ENCODE assay signal across 15 cellular contexts in genomic region chr13:112638157-112638750, GRCh38. TPM values are rescaled to one million over a fixed set of nuclear protein-coding genes. Genes with fewer than 3 reads are reported as not detected.
DNase-seq lines count a peak whose midpoint lies in the region; ATAC-seq and TF ChIP-seq lines count a peak whose summit lies in the region.
"Had no signal": no experiment of that assay in that cellular context is flagged by ENCODE, and none has a peak within 500 bp of the region (broad histone marks: within the 10 kb centered on the region; RNA-seq: fewer than 3 reads in every experiment).

No MANE protein-coding gene starts in this region.

- no peaks in the 10 kb centered on the region for H4K20me1 ChIP-seq in GM23338 (replicated peaks; ENCODE audit: insufficient read depth)

- peaks cover 5% of the 10 kb centered on the region; the same call in 1 of the 2 replicates for H3K4me1 ChIP-seq in GM23338 (ENCODE audit: insufficient read depth)
- peaks cover 0 to 2% of the 10 kb centered on the region in 2 donors for H3K4me1 ChIP-seq in ascending aorta

- CTCF ChIA-PET in Calu3 (lab: Charles Lee) = interaction anchor here (0.9 kb wide), 1 partner anchor 20 kb away, joined by 3 read pairs; no protein-coding TSS in a partner anchor

- no peaks in the 10 kb centered on the region for H3K9me3 ChIP-seq in ascending aorta
- H3K9me3 ChIP-seq: esophagus squamous epithelium, heart left ventricle, thyroid gland had no signal

- H3K9me3 Mint-ChIP-seq in Calu3 (ENCODE audit: low read depth, unreplicated experiment) (no peaks in the 10 kb centered on the region), GM23338 (no peaks in the 10 kb centered on the region)
- H3K9me3 Mint-ChIP-seq: activated B cell treated with CpG ODN at 0.5 μM for 24 hours; activated naive CD4-positive, alpha-beta T cell treated with anti-CD3 and anti-CD28 coated beads, Interleukin-2, amount 10 ng/mL, durations not matched to agents 7 days and 5 days had no signal

- H3K4me3 ChIP-seq in GM23338 = no peak overlapping the region
- H3K4me3 ChIP-seq in ascending aorta = no peak overlapping the region
- H3K4me3 ChIP-seq: dorsolateral prefrontal cortex, esophagus squamous epithelium, heart left ventricle, thyroid gland had no signal

- H3K4me1 Mint-ChIP-seq in Calu3 (ENCODE audit: low read depth, unreplicated experiment) (no peaks in the 10 kb centered on the region), GM23338 (peaks cover 21% of the 10 kb centered on the region)

- H3K36me3 ChIP-seq in GM23338 (ENCODE audit: insufficient read depth) (no peaks in the 10 kb centered on the region), ascending aorta (no peaks in the 10 kb centered on the region)
- H3K36me3 ChIP-seq: esophagus squamous epithelium, heart left ventricle, thyroid gland had no signal

- H3K27ac Mint-ChIP-seq in Calu3 (ENCODE audit: unreplicated experiment) (no peak overlapping the region), GM23338 (no peak overlapping the region; the same call in 1 of the 2 replicates)
- H3K27ac Mint-ChIP-seq: activated B cell treated with CpG ODN at 0.5 μM for 24 hours; activated naive CD4-positive, alpha-beta T cell treated with anti-CD3 and anti-CD28 coated beads, Interleukin-2, amount 10 ng/mL, durations not matched to agents 7 days and 5 days had no signal

- intact Hi-C loops in Calu3 (cut with micrococcal nuclease; ENCODE audit: unreplicated experiment) = no loop called here
- intact Hi-C loops in left colon (cut with DNase I, micrococcal nuclease) = no loop called here
- intact Hi-C loops in ascending aorta (cut with DNase I) = no loop called here

- no peaks in the 10 kb centered on the region for H3K9me2 ChIP-seq in GM23338 (ENCODE audit: insufficient read depth)

- H3F3A ChIP-seq in GM23338 (replicated peaks; ENCODE audit: low read depth) = no peaks in the 10 kb centered on the region

- no peaks in the 10 kb centered on the region for H3K27me3 Mint-ChIP-seq in Calu3 (ENCODE audit: unreplicated experiment)
- peaks cover 8% of the 10 kb centered on the region for H3K27me3 Mint-ChIP-seq in GM23338 (ENCODE audit: insufficient read depth, low read depth, poor library complexity)

- H3K4me3 Mint-ChIP-seq in Calu3 (ENCODE audit: low read depth, unreplicated experiment) (no peak overlapping the region), GM23338 (no peak overlapping the region; the same call in 2 of the 3 replicates)
- H3K4me3 Mint-ChIP-seq: activated B cell treated with CpG ODN at 0.5 μM for 24 hours; activated naive CD4-positive, alpha-beta T cell treated with anti-CD3 and anti-CD28 coated beads, Interleukin-2, amount 10 ng/mL, durations not matched to agents 7 days and 5 days had no signal

- H3K36me3 Mint-ChIP-seq in Calu3 (ENCODE audit: insufficient read depth, unreplicated experiment) = peaks cover 7% of the 10 kb centered on the region
- no peaks in the 10 kb centered on the region for H3K36me3 Mint-ChIP-seq in GM23338 (ENCODE audit: low read depth)
- H3K36me3 Mint-ChIP-seq: activated naive CD4-positive, alpha-beta T cell treated with anti-CD3 and anti-CD28 coated beads, Interleukin-2, amount 10 ng/mL, durations not matched to agents 7 days and 5 days had no signal

- H3K27ac ChIP-seq in GM23338 (ENCODE audit: low read depth) (no peak overlapping the region), ascending aorta (no peak overlapping the region)
- H3K27ac ChIP-seq: dorsolateral prefrontal cortex, esophagus squamous epithelium, heart left ventricle, thyroid gland had no signal

- no peaks in the 10 kb centered on the region for H3K79me2 ChIP-seq in GM23338 (replicated peaks; ENCODE audit: insufficient read depth)

- DNase-seq in Calu3 (peak; percentile 14), GM23338 (ENCODE audit: low spot score) (no peak), RPMI8226 (peak; percentile 34), left colon (peak in 1 of 2 donors; percentile 24), ascending aorta (ENCODE audit: low spot score in 2 of 2) (no peak), NCI-H345 treated with DMSO at 0.1 percent for 48 hours (lab: John Stamatoyannopoulos, UW; ENCODE audit: unreplicated experiment) (no peak)
- DNase-seq: activated B cell treated with CpG ODN at 0.5 μM for 24 hours; activated CD8-positive, alpha-beta memory T cell treated with anti-CD3 and anti-CD28 coated beads, Interleukin-2, amount 50 U/mL, for 48 hours; activated naive CD4-positive, alpha-beta T cell treated with anti-CD3 and anti-CD28 coated beads, Interleukin-2, amount 10 ng/mL, durations not matched to agents 7 days and 5 days; esophagus squamous epithelium; heart left ventricle; SW 1271; thyroid gland had no signal

- no peak overlapping the region for H2AFZ ChIP-seq in GM23338

- no peak for TF ChIP-seq CTCF in Calu3 (IDR thresholded peaks at IDR 0.05; ENCODE audit: unreplicated experiment)
- no peak for TF ChIP-seq CTCF in GM23338 (conservative IDR thresholded peaks at IDR 0.05; ENCODE audit: low read depth in 2 of 2)
- no peak for TF ChIP-seq CTCF in ascending aorta (IDR thresholded peaks at IDR 0.05)

- ATAC-seq in GM23338 (peak; percentile 23), left colon (peak; percentile 61), GM21447 (IDR thresholded peaks at IDR 0.05; ENCODE audit: unreplicated experiment) (no peak)
- ATAC-seq: heart left ventricle had no signal

- no peaks in the 10 kb centered on the region for H3K27me3 ChIP-seq in GM23338 (ENCODE audit: insufficient read depth)
- no peaks in the 10 kb centered on the region for H3K27me3 ChIP-seq in ascending aorta
- H3K27me3 ChIP-seq: thyroid gland had no signal

- no peak overlapping the region for H3K4me2 ChIP-seq in GM23338

- BruUV-seq in Calu3 (replicated peaks; lab: Mats Ljungman, UMichigan) = no TSS peak

TF ChIP-seq in GM23338, 12 proteins besides CTCF, POLR2A, EP300 and RAD21:
- TF ChIP-seq STAT1 (IDR thresholded peaks at IDR 0.05; ENCODE audit: unreplicated experiment) (no peak), ZNF114 (CRISPR knock-in tag; IDR thresholded peaks at IDR 0.05) (no peak), CREB1 (CRISPR knock-in tag; IDR thresholded peaks at IDR 0.05; ENCODE audit: low read depth) (no peak), EZH2phosphoT487 (IDR thresholded peaks at IDR 0.05; ENCODE audit: unreplicated experiment) (no peak), ETS1 (IDR thresholded peaks at IDR 0.05) (no peak), EZH2 (IDR thresholded peaks at IDR 0.05; ENCODE audit: low read depth, unreplicated experiment) (no peak), ZNF331 (CRISPR knock-in tag; IDR thresholded peaks at IDR 0.05; ENCODE audit: low read depth) (no peak), NANOG (IDR thresholded peaks at IDR 0.05; ENCODE audit: borderline replicate concordance) (no peak)
- TF ChIP-seq, protein P1, sequence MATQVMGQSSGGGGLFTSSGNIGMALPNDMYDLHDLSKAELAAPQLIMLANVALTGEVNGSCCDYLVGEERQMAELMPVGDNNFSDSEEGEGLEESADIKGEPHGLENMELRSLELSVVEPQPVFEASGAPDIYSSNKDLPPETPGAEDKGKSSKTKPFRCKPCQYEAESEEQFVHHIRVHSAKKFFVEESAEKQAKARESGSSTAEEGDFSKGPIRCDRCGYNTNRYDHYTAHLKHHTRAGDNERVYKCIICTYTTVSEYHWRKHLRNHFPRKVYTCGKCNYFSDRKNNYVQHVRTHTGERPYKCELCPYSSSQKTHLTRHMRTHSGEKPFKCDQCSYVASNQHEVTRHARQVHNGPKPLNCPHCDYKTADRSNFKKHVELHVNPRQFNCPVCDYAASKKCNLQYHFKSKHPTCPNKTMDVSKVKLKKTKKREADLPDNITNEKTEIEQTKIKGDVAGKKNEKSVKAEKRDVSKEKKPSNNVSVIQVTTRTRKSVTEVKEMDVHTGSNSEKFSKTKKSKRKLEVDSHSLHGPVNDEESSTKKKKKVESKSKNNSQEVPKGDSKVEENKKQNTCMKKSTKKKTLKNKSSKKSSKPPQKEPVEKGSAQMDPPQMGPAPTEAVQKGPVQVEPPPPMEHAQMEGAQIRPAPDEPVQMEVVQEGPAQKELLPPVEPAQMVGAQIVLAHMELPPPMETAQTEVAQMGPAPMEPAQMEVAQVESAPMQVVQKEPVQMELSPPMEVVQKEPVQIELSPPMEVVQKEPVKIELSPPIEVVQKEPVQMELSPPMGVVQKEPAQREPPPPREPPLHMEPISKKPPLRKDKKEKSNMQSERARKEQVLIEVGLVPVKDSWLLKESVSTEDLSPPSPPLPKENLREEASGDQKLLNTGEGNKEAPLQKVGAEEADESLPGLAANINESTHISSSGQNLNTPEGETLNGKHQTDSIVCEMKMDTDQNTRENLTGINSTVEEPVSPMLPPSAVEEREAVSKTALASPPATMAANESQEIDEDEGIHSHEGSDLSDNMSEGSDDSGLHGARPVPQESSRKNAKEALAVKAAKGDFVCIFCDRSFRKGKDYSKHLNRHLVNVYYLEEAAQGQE (IDR thresholded peaks at IDR 0.05; ENCODE audit: unreplicated experiment) = no peak

RNA-seq across cellular contexts. Expression of gene TUBGCP3, which starts 50.3 kb away (rescaled TPM):
- total RNA-seq in Calu3 (2022) (13.7 and 16.1 TPM in 2 replicates), left colon (10 to 100 TPM; 21.5 to 27.3 TPM), ascending aorta (22.4 TPM)
- 36.4 and 40.2 TPM in 2 replicates for total RNA-seq in GM23338 (2014; rRNA removed; shearing (Covaris generic))
- polyA plus RNA-seq in GM23338 (2016; fragmentation: Nextera tagmentation; extraction: Ambion mirVana) = 12.4 and 12.8 TPM in 2 replicates

RNA-seq across cellular contexts. Expression of gene ATP11A, which starts 51.6 kb away (rescaled TPM):
- 113 and 115 TPM in 2 replicates for total RNA-seq in Calu3 (2022)
- 35.1 and 52.6 TPM in 2 replicates for total RNA-seq in GM23338 (2014; rRNA removed; shearing (Covaris generic))
- 12.3 and 12.8 TPM in 2 replicates for polyA plus RNA-seq in GM23338 (2016; fragmentation: Nextera tagmentation; extraction: Ambion mirVana)
- total RNA-seq in left colon = 10 to 100 TPM; 12.4 to 22.7 TPM
- 50.1 TPM for total RNA-seq in ascending aorta

Comparison
In these comparisons a context has a peak if more than half of its experiments do, and no peak if none do; other contexts are left out.
1. DNase-seq: peak in Calu3 (single experiment) and RPMI8226 (single experiment); none in GM23338 (single experiment), ascending aorta (0 of 2) and NCI-H345 treated with DMSO at 0.1 percent for 48 hours (single experiment).